ENCODE assay signal across 28 cellular contexts in genomic region chr5:1934801-1935429, GRCh38. TPM values are rescaled to one million over a fixed set of nuclear protein-coding genes. Genes with fewer than 3 reads are reported as not detected.
DNase-seq lines count a peak whose midpoint lies in the region; FAIRE-seq and TF ChIP-seq lines count a peak whose summit lies in the region.
"Had no signal": no experiment of that assay in that cellular context is flagged by ENCODE, and none has a peak within 500 bp of the region (broad histone marks: within the 10 kb centered on the region; RNA-seq: fewer than 3 reads in every experiment).

No MANE protein-coding gene starts in this region.

- H2BK5ac ChIP-seq in H1 (ENCODE audit: low read depth, low read length) (no peak overlapping the region), trophoblast cell (ENCODE audit: low read depth, low read length, poor library complexity) (no peak overlapping the region)

- no peak overlapping the region for H3K56ac ChIP-seq in H1 (replicated peaks; ENCODE audit: insufficient read length, low read depth, low read length)

- no peak overlapping the region for H4K12ac ChIP-seq in trophoblast cell (ENCODE audit: low read depth, low read length)

- H3K23me2 ChIP-seq in H1 (ENCODE audit: low read depth, low read length) = peaks cover 16% of the 10 kb centered on the region

- H4K20me1 ChIP-seq in H1 (replicated peaks in 1 of 2; ENCODE audit: control insufficient read depth in 1 of 2, insufficient read depth in 2 of 2, low read length in 2 of 2) = peaks cover 0 to 2% of the 10 kb centered on the region in 2 experiments

- H4K8ac ChIP-seq in H1 (ENCODE audit: extremely low read depth, insufficient read depth, low read length) (no peak overlapping the region), trophoblast cell (ENCODE audit: low read depth, low read length) (no peak overlapping the region)

- H2BK12ac ChIP-seq in H1 (ENCODE audit: low read depth, low read length) (0 out of 2 replicates have a peak overlapping the region, but pooled peaks have one; percentile 6), trophoblast cell (ENCODE audit: low read length) (peak overlapping the region; percentile 11)

- POLR2A ChIA-PET in H1 (lab: Charles Lee; ENCODE audit: partially characterized antibody) = no interaction called here

- H3K4me1 ChIP-seq in BE2C (no peaks in the 10 kb centered on the region), H1 (replicated peaks in 1 of 4; ENCODE audit: control insufficient read depth in 3 of 4, insufficient read depth in 4 of 4, low read length in 3 of 4) (peaks cover 0 to 7% (median 2%) of the 10 kb centered on the region in 4 experiments; a peak in 3 of 7 replicates), trophoblast cell (ENCODE audit: control insufficient read depth in 1 of 2, insufficient read depth in 2 of 2, low read length in 2 of 2) (peaks cover 3 to 5% of the 10 kb centered on the region in 2 experiments)
- H3K4me1 ChIP-seq: A549 had no signal

- DNase-seq in BE2C (peak; percentile 2), ELF-1 (ENCODE audit: low read depth, low spot score) (peak; percentile 29), H1 (ENCODE audit: low read depth in 1 of 2, low spot score in 2 of 2) (no peak), trophoblast cell (no peak), GM19239 (ENCODE audit: insufficient read length, low spot score) (no peak), midbrain (lab: John Stamatoyannopoulos, UW) (no peak), SKM-1 treated with dmso at 0.1 percent for 144 hours (lab: John Stamatoyannopoulos, UW; ENCODE audit: unreplicated experiment) (no peak)
- DNase-seq: AML-193; C1 segment of cervical spinal cord; Caco-2; CD4-positive, alpha-beta memory T cell; DMS 273 treated with DMSO at 0.1 percent for 48 hours; DMS79; EL; GF-D8; HFFc6; NCI-H1048; NCI-H1417; NCI-H1694; NCI-H2029 treated with DMSO at 0.1 percent for 48 hours; NCI-H526 treated with DMSO at 0.1 percent for 48 hours; SHP77 treated with DMSO at 0.1 percent for 48 hours had no signal

- H3K23ac ChIP-seq in H1 (ENCODE audit: insufficient read length) (no peak overlapping the region), trophoblast cell (ENCODE audit: low read length) (no peak overlapping the region)

- H3K14ac ChIP-seq in H1 (ENCODE audit: insufficient read length) (no peak overlapping the region), trophoblast cell (ENCODE audit: low read length) (no peak overlapping the region)

- H3K36me3 ChIP-seq in BE2C (no peaks in the 10 kb centered on the region), H1 (ENCODE audit: control insufficient read depth in 2 of 4, insufficient read depth in 4 of 4, low read length in 3 of 4) (no peaks in the 10 kb centered on the region; a peak in 1 of 8 replicates), trophoblast cell (ENCODE audit: control insufficient read depth in 1 of 2, insufficient read depth in 2 of 2, low read length in 2 of 2) (no peaks in the 10 kb centered on the region)

- no peak overlapping the region for H2BK20ac ChIP-seq in H1 (ENCODE audit: low read length)

- H3K9ac ChIP-seq in H1 (replicated peaks in 1 of 4; ENCODE audit: extremely low read depth in 1 of 4, low read depth in 3 of 4, low read length in 3 of 4) = no peak overlapping the region
- no peak overlapping the region for H3K9ac ChIP-seq in trophoblast cell (ENCODE audit: low read length)
- H3K9ac ChIP-seq: KMS-11 had no signal

- H2AFZ ChIP-seq in H1 (ENCODE audit: low read length) (no peak overlapping the region), trophoblast cell (ENCODE audit: insufficient read depth, low read length, poor library complexity) (no peak overlapping the region)

- no peak for FAIRE-seq in H1 (lab: Jason Lieb, UNC)
- no peak for FAIRE-seq in GM19239 (lab: Jason Lieb, UNC)
- FAIRE-seq: A549, GM12891 had no signal

- no peak for TF ChIP-seq POLR2A in H1 (IDR thresholded peaks at IDR 0.05; ENCODE audit: control extremely low read depth in 1 of 2, low read depth in 2 of 2, low read length in 2 of 2)

- H3K4ac ChIP-seq in H1 (replicated peaks; ENCODE audit: insufficient read length, low read depth, low read length) (no peak overlapping the region), trophoblast cell (ENCODE audit: low read depth, low read length) (no peak overlapping the region)

- H2BK15ac ChIP-seq in H1 (ENCODE audit: low read length) = no peak overlapping the region

- H3K27ac ChIP-seq in H1 (ENCODE audit: low read depth, low read length) (no peak overlapping the region), trophoblast cell (ENCODE audit: low read depth, low read length) (no peak overlapping the region)
- H3K27ac ChIP-seq: A549, HL-60, KMS-11, RWPE1 had no signal

- H3K27me3 ChIP-seq in BE2C (peaks cover 57% of the 10 kb centered on the region), H1 (replicated peaks in 1 of 4; ENCODE audit: control insufficient read depth in 3 of 4, extremely low read depth in 1 of 4, insufficient read depth in 3 of 4, low read length in 3 of 4) (peaks cover 2 to 30% (median 17%) of the 10 kb centered on the region in 4 experiments; a peak in 6 of 7 replicates), trophoblast cell (ENCODE audit: insufficient read depth, low read length) (peaks cover 10% of the 10 kb centered on the region)

- TF ChIP-seq RAD21 in H1 (IDR thresholded peaks at IDR 0.05 in 1 of 2, conservative IDR thresholded peaks at IDR 0.05 in 1 of 2; ENCODE audit: low read depth in 2 of 2, low read length in 2 of 2) = no peak

- no peak overlapping the region for H4K5ac ChIP-seq in H1 (ENCODE audit: insufficient read length, low read depth, low read length)

- CTCF ChIA-PET in H1 (lab: Charles Lee; ENCODE audit: partially characterized antibody) = no interaction called here

- H3K79me1 ChIP-seq in H1 (ENCODE audit: low read depth, low read length) (peaks cover 1% of the 10 kb centered on the region), trophoblast cell (ENCODE audit: low read length) (no peaks in the 10 kb centered on the region)

- TF ChIP-seq CTCF in BE2C (IDR thresholded peaks at IDR 0.05; ENCODE audit: low read depth, low read length) = no peak
- no peak for TF ChIP-seq CTCF in H1 (IDR thresholded peaks at IDR 0.05; ENCODE audit: control extremely low read depth in 1 of 3, insufficient read depth in 1 of 3, low read depth in 1 of 3, low read length in 3 of 3)

- H2BK120ac ChIP-seq in H1 (replicated peaks; ENCODE audit: low read depth, low read length) (no peak overlapping the region), trophoblast cell (ENCODE audit: insufficient read depth, low read length, poor library complexity) (no peak overlapping the region)

- 88% methylated on average over 20 of the region's 20 CpGs; no CpG with 5 or more reads in 1 of the 2 experiments for WGBS in H1 (ENCODE audit: extremely low coverage in 1 of 2, insufficient coverage in 1 of 2, insufficient read length in 1 of 2, insufficient replicate concordance in 2 of 2, low coverage in 1 of 2, low lambda C conversion rate in 2 of 2, missing lambda C conversion rate in 1 of 2), 2 experiments
- WGBS in trophoblast cell (ENCODE audit: extremely low coverage, insufficient coverage, insufficient read length) = no CpG with 5 or more reads among the region's 20 CpGs

- H3K4me2 ChIP-seq in H1 (ENCODE audit: insufficient read depth in 1 of 2, low read depth in 2 of 2, low read length in 2 of 2) = no peak overlapping the region
- H3K4me2 ChIP-seq in trophoblast cell (ENCODE audit: low read length) = no peak overlapping the region
- H3K4me2 ChIP-seq: A549, KMS-11 had no signal

- H2AK5ac ChIP-seq in H1 (ENCODE audit: low read depth, low read length) (no peak overlapping the region), trophoblast cell (ENCODE audit: low read length) (no peak overlapping the region)

- H3K79me2 ChIP-seq in H1 (ENCODE audit: control insufficient read depth in 1 of 2, insufficient read depth in 2 of 2, low read length in 2 of 2) (no peaks in the 10 kb centered on the region), trophoblast cell (ENCODE audit: control insufficient read depth, insufficient read depth, low read length, poor library complexity) (no peaks in the 10 kb centered on the region)

- no peak overlapping the region for H4K91ac ChIP-seq in H1 (replicated peaks; ENCODE audit: insufficient read length, low read length)
- peak overlapping the region; percentile 40 for H4K91ac ChIP-seq in trophoblast cell (ENCODE audit: low read depth, low read length)

- TF ChIP-seq EP300 in H1 (IDR thresholded peaks at IDR 0.05; ENCODE audit: borderline replicate concordance in 1 of 2, low read depth in 2 of 2, low read length in 2 of 2) = no peak

- H3K4me3 ChIP-seq in BE2C (ENCODE audit: low read depth, low read length) (no peak overlapping the region), H1 (ENCODE audit: extremely low read depth in 1 of 4, insufficient read depth in 2 of 4, low read depth in 3 of 4, low read length in 4 of 4) (no peak overlapping the region), trophoblast cell (ENCODE audit: low read depth, low read length) (no peak overlapping the region)
- H3K4me3 ChIP-seq: A549 had no signal

- H3K9me3 ChIP-seq in BE2C = no peaks in the 10 kb centered on the region
- no peaks in the 10 kb centered on the region for H3K9me3 ChIP-seq in H1 (ENCODE audit: insufficient read depth in 2 of 2, low read depth in 1 of 2, low read length in 1 of 2)
- peaks cover 5% of the 10 kb centered on the region for H3K9me3 ChIP-seq in trophoblast cell (ENCODE audit: insufficient read depth, low read depth, low read length)
- H3K9me3 ChIP-seq: A549, Caco-2 had no signal

- H3K18ac ChIP-seq in H1 (ENCODE audit: extremely low read depth, low read length) (no peak overlapping the region), trophoblast cell (ENCODE audit: low read length) (no peak overlapping the region)

TF ChIP-seq in H1, 55 proteins besides CTCF, POLR2A, EP300 and RAD21 (continues in another document):
- TF ChIP-seq CHD1 (IDR thresholded peaks at IDR 0.05; ENCODE audit: low read depth, low read length) = no peak
- no peak for TF ChIP-seq YY1 (IDR thresholded peaks at IDR 0.05; ENCODE audit: low read depth, low read length)
- no peak for TF ChIP-seq CBX5 (IDR thresholded peaks at IDR 0.05; ENCODE audit: low read depth, low read length)
- no peak for TF ChIP-seq RFX5 (IDR thresholded peaks at IDR 0.05; ENCODE audit: borderline replicate concordance, low read depth, low read length)
- TF ChIP-seq CHD2 (IDR thresholded peaks at IDR 0.05; ENCODE audit: low read length) = no peak
- TF ChIP-seq POLR2AphosphoS5 (IDR thresholded peaks at IDR 0.05; ENCODE audit: low read depth, low read length) = no peak

RNA-seq across cellular contexts. Expression of gene IRX4, which starts 52.2 kb away (rescaled TPM):
- polyA plus RNA-seq in BE2C (2012; ENCODE audit: insufficient read depth, insufficient read length, low read depth) = not detected
- total RNA-seq in H1 (2021; fragmentation: NEBNext Ultra II Directional; extraction: Animal tissue kit (Norgen Biotek cat#: 25700)) = 0.82 and 1.2 TPM in 2 replicates
- 0.45 and 0.97 TPM in 2 replicates for polyA plus RNA-seq in H1 (2011; rRNA removed)
- 0.87 TPM for polyA plus RNA-seq in H1 (2011; cell fraction: cytosol; rRNA removed)
- 1.8 TPM for polyA plus RNA-seq in H1 (2011; cell fraction: nucleus; rRNA removed)
- 0.40 to 1.2 TPM (median 1.1 TPM) in 4 replicates for polyA plus RNA-seq in H1 (2012, experiment 1 of 2)
- 1.1 TPM for polyA plus RNA-seq in H1 (2012, experiment 2 of 2)
- 1.0 TPM for polyA plus RNA-seq in H1 (2013, experiment 1 of 2)
- 0.75 TPM for polyA plus RNA-seq in H1 (2013, experiment 2 of 2)
- 0.16 and 0.44 TPM in 2 replicates for polyA minus RNA-seq in H1 (2011; rRNA and poly(A)+ RNA removed)
- 0.95 TPM for polyA minus RNA-seq in H1 (2011; cell fraction: cytosol; rRNA and poly(A)+ RNA removed)
- 0.50 TPM for polyA minus RNA-seq in H1 (2011; cell fraction: nucleus; rRNA and poly(A)+ RNA removed)
- polyA plus RNA-seq in trophoblast cell (2013) = 25.8 and 26.3 TPM in 2 replicates
- total RNA-seq: Caco-2; CD4-positive, alpha-beta memory T cell; HFFc6 had no signal
- polyA plus RNA-seq: CD4-positive, alpha-beta memory T cell; IgD-negative memory B cell had no signal

Comparison
In these comparisons a context has a peak if more than half of its experiments do, and no peak if none do; other contexts are left out.
1. DNase-seq: peak in BE2C (single experiment) and ELF-1 (single experiment); none in H1 (0 of 2), trophoblast cell (0 of 2), GM19239 (single experiment), midbrain (single experiment) and SKM-1 treated with dmso at 0.1 percent for 144 hours (single experiment).